1 cellular context compared by ENCODE assay signal in genomic region chr15:40902605-40903561, GRCh38.
TF ChIP-seq lines count a peak whose summit lies in the region.

No MANE protein-coding gene starts in this region.

TF ChIP-seq in SK-N-SH, 30 proteins besides CTCF, POLR2A, EP300 and RAD21 (continued from another document):
- TF ChIP-seq FOXJ3 (CRISPR knock-in tag; IDR thresholded peaks at IDR 0.05) = no peak
- TF ChIP-seq FOXM1 (IDR thresholded peaks at IDR 0.05; ENCODE audit: low read depth) = no peak
- no peak for TF ChIP-seq TEAD4 (IDR thresholded peaks at IDR 0.05; ENCODE audit: borderline replicate concordance, insufficient read depth)
- no peak for TF ChIP-seq SMC3 (IDR thresholded peaks at IDR 0.05; ENCODE audit: low read depth, low read length)
- no peak for TF ChIP-seq RCOR1 (IDR thresholded peaks at IDR 0.05; ENCODE audit: low read length)
- no peak for TF ChIP-seq NRF1 (IDR thresholded peaks at IDR 0.05; ENCODE audit: low read depth, low read length)
- no peak for TF ChIP-seq JUND (IDR thresholded peaks at IDR 0.05)
- no peak for TF ChIP-seq NFIC (IDR thresholded peaks at IDR 0.05; ENCODE audit: borderline replicate concordance)
TF ChIP-seq in SK-N-SH: peak in this region for 0.
